Comparison of ENCODE assay signal across 1 cellular context in genomic region chr17:45425125-45425983, GRCh38.
TF ChIP-seq lines count a peak whose summit lies in the region.

No MANE protein-coding gene starts in this region.

TF ChIP-seq in HepG2, 621 proteins besides CTCF, POLR2A, EP300 and RAD21 (continued from another document and continues in another):
- TF ChIP-seq ZNF253 (CRISPR knock-in tag; IDR thresholded peaks at IDR 0.05; ENCODE audit: borderline replicate concordance): no peak
- TF ChIP-seq ZNF354B (CRISPR knock-in tag; IDR thresholded peaks at IDR 0.05): no peak
- TF ChIP-seq SIN3B (IDR thresholded peaks at IDR 0.05; ENCODE audit: low read length): peak; percentile 31; the same call in 1 of the 2 replicates
- no peak for TF ChIP-seq BATF2 (CRISPR knock-in tag; IDR thresholded peaks at IDR 0.05)
- 0 out of 2 replicates have a peak, but pooled peaks have one; percentile 64 for TF ChIP-seq ZNF563 (CRISPR knock-in tag; IDR thresholded peaks at IDR 0.05)
- TF ChIP-seq ZMYM4 (CRISPR knock-in tag; IDR thresholded peaks at IDR 0.05): peak; percentile 58; the same call in 1 of the 2 replicates
- TF ChIP-seq ZNF614 (CRISPR knock-in tag; IDR thresholded peaks at IDR 0.05; ENCODE audit: borderline replicate concordance): peak; percentile 82; the same call in 1 of the 2 replicates
- TF ChIP-seq GMEB2 (CRISPR knock-in tag; IDR thresholded peaks at IDR 0.05; ENCODE audit: low read depth): no peak
- TF ChIP-seq ISL2 (CRISPR knock-in tag; IDR thresholded peaks at IDR 0.05): peak; percentile 70
- no peak for TF ChIP-seq NFIC (IDR thresholded peaks at IDR 0.05; ENCODE audit: low read length)
- peak; percentile 71 for TF ChIP-seq GATAD1 (CRISPR knock-in tag; IDR thresholded peaks at IDR 0.05)
- no peak for TF ChIP-seq POGZ (CRISPR knock-in tag; IDR thresholded peaks at IDR 0.05)
- 0 out of 2 replicates have a peak, but pooled peaks have one; percentile 37 for TF ChIP-seq CREM (IDR thresholded peaks at IDR 0.05)
- TF ChIP-seq CREM (CRISPR knock-in tag; IDR thresholded peaks at IDR 0.05): no peak
- no peak for TF ChIP-seq ZBTB39 (CRISPR knock-in tag; IDR thresholded peaks at IDR 0.05)
- TF ChIP-seq, protein P1, sequence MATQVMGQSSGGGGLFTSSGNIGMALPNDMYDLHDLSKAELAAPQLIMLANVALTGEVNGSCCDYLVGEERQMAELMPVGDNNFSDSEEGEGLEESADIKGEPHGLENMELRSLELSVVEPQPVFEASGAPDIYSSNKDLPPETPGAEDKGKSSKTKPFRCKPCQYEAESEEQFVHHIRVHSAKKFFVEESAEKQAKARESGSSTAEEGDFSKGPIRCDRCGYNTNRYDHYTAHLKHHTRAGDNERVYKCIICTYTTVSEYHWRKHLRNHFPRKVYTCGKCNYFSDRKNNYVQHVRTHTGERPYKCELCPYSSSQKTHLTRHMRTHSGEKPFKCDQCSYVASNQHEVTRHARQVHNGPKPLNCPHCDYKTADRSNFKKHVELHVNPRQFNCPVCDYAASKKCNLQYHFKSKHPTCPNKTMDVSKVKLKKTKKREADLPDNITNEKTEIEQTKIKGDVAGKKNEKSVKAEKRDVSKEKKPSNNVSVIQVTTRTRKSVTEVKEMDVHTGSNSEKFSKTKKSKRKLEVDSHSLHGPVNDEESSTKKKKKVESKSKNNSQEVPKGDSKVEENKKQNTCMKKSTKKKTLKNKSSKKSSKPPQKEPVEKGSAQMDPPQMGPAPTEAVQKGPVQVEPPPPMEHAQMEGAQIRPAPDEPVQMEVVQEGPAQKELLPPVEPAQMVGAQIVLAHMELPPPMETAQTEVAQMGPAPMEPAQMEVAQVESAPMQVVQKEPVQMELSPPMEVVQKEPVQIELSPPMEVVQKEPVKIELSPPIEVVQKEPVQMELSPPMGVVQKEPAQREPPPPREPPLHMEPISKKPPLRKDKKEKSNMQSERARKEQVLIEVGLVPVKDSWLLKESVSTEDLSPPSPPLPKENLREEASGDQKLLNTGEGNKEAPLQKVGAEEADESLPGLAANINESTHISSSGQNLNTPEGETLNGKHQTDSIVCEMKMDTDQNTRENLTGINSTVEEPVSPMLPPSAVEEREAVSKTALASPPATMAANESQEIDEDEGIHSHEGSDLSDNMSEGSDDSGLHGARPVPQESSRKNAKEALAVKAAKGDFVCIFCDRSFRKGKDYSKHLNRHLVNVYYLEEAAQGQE (IDR thresholded peaks at IDR 0.05; ENCODE audit: borderline replicate concordance in 1 of 2, low read depth in 1 of 2, low read length in 2 of 2): peak in 1 of 2 experiments; percentile 9; a peak in 1 of 4 replicates
- 0 out of 2 replicates have a peak, but pooled peaks have one; percentile 56 for TF ChIP-seq SPEN (CRISPR knock-in tag; IDR thresholded peaks at IDR 0.05; ENCODE audit: low read depth)
- TF ChIP-seq REL (CRISPR knock-in tag; conservative IDR thresholded peaks at IDR 0.05): no peak
- TF ChIP-seq NCOR1 (IDR thresholded peaks at IDR 0.05; ENCODE audit: borderline replicate concordance, low read length): peak; percentile 63; the same call in 1 of the 2 replicates
- TF ChIP-seq, protein P2, sequence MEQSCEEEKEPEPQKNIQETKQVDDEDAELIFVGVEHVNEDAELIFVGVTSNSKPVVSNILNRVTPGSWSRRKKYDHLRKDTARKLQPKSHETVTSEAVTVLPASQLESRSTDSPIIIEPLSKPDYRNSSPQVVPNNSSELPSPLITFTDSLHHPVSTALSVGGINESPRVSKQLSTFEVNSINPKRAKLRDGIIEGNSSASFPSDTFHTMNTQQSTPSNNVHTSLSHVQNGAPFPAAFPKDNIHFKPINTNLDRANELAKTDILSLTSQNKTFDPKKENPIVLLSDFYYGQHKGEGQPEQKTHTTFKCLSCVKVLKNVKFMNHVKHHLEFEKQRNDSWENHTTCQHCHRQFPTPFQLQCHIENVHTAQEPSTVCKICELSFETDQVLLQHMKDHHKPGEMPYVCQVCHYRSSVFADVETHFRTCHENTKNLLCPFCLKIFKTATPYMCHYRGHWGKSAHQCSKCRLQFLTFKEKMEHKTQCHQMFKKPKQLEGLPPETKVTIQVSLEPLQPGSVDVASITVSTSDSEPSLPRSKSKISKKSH (CRISPR knock-in tag; IDR thresholded peaks at IDR 0.05; ENCODE audit: borderline replicate concordance): peak; percentile 68; the same call in 1 of the 2 replicates
- TF ChIP-seq ZNF264 (CRISPR knock-in tag; IDR thresholded peaks at IDR 0.05): peak; percentile 75
- TF ChIP-seq, protein P3, sequence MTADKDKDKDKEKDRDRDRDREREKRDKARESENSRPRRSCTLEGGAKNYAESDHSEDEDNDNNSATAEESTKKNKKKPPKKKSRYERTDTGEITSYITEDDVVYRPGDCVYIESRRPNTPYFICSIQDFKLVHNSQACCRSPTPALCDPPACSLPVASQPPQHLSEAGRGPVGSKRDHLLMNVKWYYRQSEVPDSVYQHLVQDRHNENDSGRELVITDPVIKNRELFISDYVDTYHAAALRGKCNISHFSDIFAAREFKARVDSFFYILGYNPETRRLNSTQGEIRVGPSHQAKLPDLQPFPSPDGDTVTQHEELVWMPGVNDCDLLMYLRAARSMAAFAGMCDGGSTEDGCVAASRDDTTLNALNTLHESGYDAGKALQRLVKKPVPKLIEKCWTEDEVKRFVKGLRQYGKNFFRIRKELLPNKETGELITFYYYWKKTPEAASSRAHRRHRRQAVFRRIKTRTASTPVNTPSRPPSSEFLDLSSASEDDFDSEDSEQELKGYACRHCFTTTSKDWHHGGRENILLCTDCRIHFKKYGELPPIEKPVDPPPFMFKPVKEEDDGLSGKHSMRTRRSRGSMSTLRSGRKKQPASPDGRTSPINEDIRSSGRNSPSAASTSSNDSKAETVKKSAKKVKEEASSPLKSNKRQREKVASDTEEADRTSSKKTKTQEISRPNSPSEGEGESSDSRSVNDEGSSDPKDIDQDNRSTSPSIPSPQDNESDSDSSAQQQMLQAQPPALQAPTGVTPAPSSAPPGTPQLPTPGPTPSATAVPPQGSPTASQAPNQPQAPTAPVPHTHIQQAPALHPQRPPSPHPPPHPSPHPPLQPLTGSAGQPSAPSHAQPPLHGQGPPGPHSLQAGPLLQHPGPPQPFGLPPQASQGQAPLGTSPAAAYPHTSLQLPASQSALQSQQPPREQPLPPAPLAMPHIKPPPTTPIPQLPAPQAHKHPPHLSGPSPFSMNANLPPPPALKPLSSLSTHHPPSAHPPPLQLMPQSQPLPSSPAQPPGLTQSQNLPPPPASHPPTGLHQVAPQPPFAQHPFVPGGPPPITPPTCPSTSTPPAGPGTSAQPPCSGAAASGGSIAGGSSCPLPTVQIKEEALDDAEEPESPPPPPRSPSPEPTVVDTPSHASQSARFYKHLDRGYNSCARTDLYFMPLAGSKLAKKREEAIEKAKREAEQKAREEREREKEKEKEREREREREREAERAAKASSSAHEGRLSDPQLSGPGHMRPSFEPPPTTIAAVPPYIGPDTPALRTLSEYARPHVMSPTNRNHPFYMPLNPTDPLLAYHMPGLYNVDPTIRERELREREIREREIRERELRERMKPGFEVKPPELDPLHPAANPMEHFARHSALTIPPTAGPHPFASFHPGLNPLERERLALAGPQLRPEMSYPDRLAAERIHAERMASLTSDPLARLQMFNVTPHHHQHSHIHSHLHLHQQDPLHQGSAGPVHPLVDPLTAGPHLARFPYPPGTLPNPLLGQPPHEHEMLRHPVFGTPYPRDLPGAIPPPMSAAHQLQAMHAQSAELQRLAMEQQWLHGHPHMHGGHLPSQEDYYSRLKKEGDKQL (CRISPR knock-in tag; IDR thresholded peaks at IDR 0.05; ENCODE audit: low read depth): peak; percentile 40; the same call in 1 of the 2 replicates
- 0 out of 2 replicates have a peak, but pooled peaks have one; percentile 55 for TF ChIP-seq KDM4B (CRISPR knock-in tag; IDR thresholded peaks at IDR 0.05)
- TF ChIP-seq KDM5A (IDR thresholded peaks at IDR 0.05; ENCODE audit: borderline replicate concordance, low read length): peak; percentile 61; the same call in 1 of the 2 replicates
- TF ChIP-seq ZBTB46 (CRISPR knock-in tag; IDR thresholded peaks at IDR 0.05; ENCODE audit: borderline replicate concordance): no peak
- TF ChIP-seq MBD4 (IDR thresholded peaks at IDR 0.05; ENCODE audit: borderline replicate concordance, low read length): no peak
- peak; percentile 7; the same call in 1 of the 2 replicates for TF ChIP-seq RXRB (CRISPR knock-in tag; IDR thresholded peaks at IDR 0.05; ENCODE audit: borderline replicate concordance)
- TF ChIP-seq ZNF547 (CRISPR knock-in tag; IDR thresholded peaks at IDR 0.05): peak; percentile 51; the same call in 1 of the 2 replicates
- peak; percentile 62; the same call in 1 of the 2 replicates for TF ChIP-seq SMAD3 (CRISPR knock-in tag; IDR thresholded peaks at IDR 0.05)
- TF ChIP-seq ZNF572 (CRISPR knock-in tag; IDR thresholded peaks at IDR 0.05): no peak
- TF ChIP-seq ELF1 (CRISPR knock-in tag; IDR thresholded peaks at IDR 0.05): peak; percentile 43
- peak; percentile 64 for TF ChIP-seq TBX2 (CRISPR knock-in tag; IDR thresholded peaks at IDR 0.05; ENCODE audit: borderline replicate concordance)
- TF ChIP-seq HNF4G (IDR thresholded peaks at IDR 0.05; ENCODE audit: borderline replicate concordance, low read depth, low read length): peak; percentile 7; the same call in 1 of the 2 replicates
- no peak for TF ChIP-seq HNF4G (CRISPR knock-in tag; IDR thresholded peaks at IDR 0.05; ENCODE audit: borderline replicate concordance, low read depth)
- peak; percentile 73 for TF ChIP-seq THAP11 (CRISPR knock-in tag; IDR thresholded peaks at IDR 0.05)
- 0 out of 2 replicates have a peak, but pooled peaks have one; percentile 43 for TF ChIP-seq MTF2 (CRISPR knock-in tag; IDR thresholded peaks at IDR 0.05; ENCODE audit: borderline replicate concordance)
- TF ChIP-seq TOPORS (CRISPR knock-in tag; IDR thresholded peaks at IDR 0.05): no peak
- TF ChIP-seq ZNF224 (CRISPR knock-in tag; IDR thresholded peaks at IDR 0.05): 0 out of 2 replicates have a peak, but pooled peaks have one; percentile 56
- TF ChIP-seq, protein P4, sequence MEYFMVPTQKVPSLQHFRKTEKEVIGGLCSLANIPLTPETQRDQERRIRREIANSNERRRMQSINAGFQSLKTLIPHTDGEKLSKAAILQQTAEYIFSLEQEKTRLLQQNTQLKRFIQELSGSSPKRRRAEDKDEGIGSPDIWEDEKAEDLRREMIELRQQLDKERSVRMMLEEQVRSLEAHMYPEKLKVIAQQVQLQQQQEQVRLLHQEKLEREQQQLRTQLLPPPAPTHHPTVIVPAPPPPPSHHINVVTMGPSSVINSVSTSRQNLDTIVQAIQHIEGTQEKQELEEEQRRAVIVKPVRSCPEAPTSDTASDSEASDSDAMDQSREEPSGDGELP (IDR thresholded peaks at IDR 0.05; ENCODE audit: borderline replicate concordance, low read depth): peak; percentile 23; the same call in 1 of the 2 replicates
- TF ChIP-seq SOX13 (IDR thresholded peaks at IDR 0.05): no peak
- TF ChIP-seq SOX13 (CRISPR knock-in tag; conservative IDR thresholded peaks at IDR 0.05 in 1 of 2, IDR thresholded peaks at IDR 0.05 in 1 of 2): peak in 1 of 2 experiments; percentile 3; a peak in 1 of 4 replicates
- 0 out of 2 replicates have a peak, but pooled peaks have one; percentile 66 for TF ChIP-seq ZNF83 (CRISPR knock-in tag; IDR thresholded peaks at IDR 0.05; ENCODE audit: borderline replicate concordance)
- TF ChIP-seq GLMP (CRISPR knock-in tag; IDR thresholded peaks at IDR 0.05; ENCODE audit: borderline replicate concordance): no peak
- TF ChIP-seq FLYWCH1 (CRISPR knock-in tag; IDR thresholded peaks at IDR 0.05): no peak
- peak; percentile 73; the same call in 1 of the 2 replicates for TF ChIP-seq ZNF788 (CRISPR knock-in tag; IDR thresholded peaks at IDR 0.05; ENCODE audit: borderline replicate concordance)
